ENCODE assay signal across 1 cellular context in genomic region chr2:226791056-226791486, GRCh38.
A peak's percentile ranks its signal among the peaks of the same experiment; 100 is the strongest.
TF ChIP-seq lines count a peak whose summit lies in the region.

No MANE protein-coding gene starts in this region.

TF ChIP-seq in GM12878, 131 proteins besides CTCF, POLR2A, EP300 and RAD21 (continued from another document and continues in another):
- TF ChIP-seq ZNF687 (IDR thresholded peaks at IDR 0.05) (peak; percentile 90), KAT2A (conservative IDR thresholded peaks at IDR 0.05; ENCODE audit: control insufficient read depth, low read depth, low read length) (no peak), ZNF592 (IDR thresholded peaks at IDR 0.05) (no peak), USF2 (IDR thresholded peaks at IDR 0.05; ENCODE audit: borderline replicate concordance, low read depth, low read length) (no peak; the same call in 1 of the 2 replicates), REST (IDR thresholded peaks at IDR 0.05; ENCODE audit: low read depth, low read length) (no peak), HDAC2 (IDR thresholded peaks at IDR 0.05) (no peak), SKIL (IDR thresholded peaks at IDR 0.05; ENCODE audit: low read depth, poor library complexity, severe bottlenecking) (no peak), MAX (IDR thresholded peaks at IDR 0.05; ENCODE audit: low read depth, low read length) (peak; percentile 96), E4F1 (IDR thresholded peaks at IDR 0.05; ENCODE audit: borderline replicate concordance, partially characterized antibody) (no peak), DPF2 (IDR thresholded peaks at IDR 0.05) (no peak), PML (IDR thresholded peaks at IDR 0.05; ENCODE audit: low read length) (no peak), IRF4 (IDR thresholded peaks at IDR 0.05; ENCODE audit: low read depth, low read length) (no peak), MEF2B (IDR thresholded peaks at IDR 0.05; ENCODE audit: partially characterized antibody, poor library complexity, severe bottlenecking) (no peak), SREBF2 (IDR thresholded peaks at IDR 0.05; ENCODE audit: low read length) (no peak), NFIC (IDR thresholded peaks at IDR 0.05; ENCODE audit: low read depth, low read length) (no peak), ZBED1 (IDR thresholded peaks at IDR 0.05; ENCODE audit: borderline replicate concordance) (no peak), SIN3A (IDR thresholded peaks at IDR 0.05; ENCODE audit: low read depth, low read length) (0 out of 2 replicates have a peak, but pooled peaks have one; percentile 45), ZBTB4 (CRISPR knock-in tag; IDR thresholded peaks at IDR 0.05) (peak; percentile 62; the same call in 1 of the 2 replicates), CBFB (IDR thresholded peaks at IDR 0.05; ENCODE audit: low read depth) (0 out of 2 replicates have a peak, but pooled peaks have one; percentile 33), ZNF384 (IDR thresholded peaks at IDR 0.05; ENCODE audit: borderline replicate concordance, low read depth, low read length) (no peak), EED (IDR thresholded peaks at IDR 0.05; ENCODE audit: low read depth) (0 out of 2 replicates have a peak, but pooled peaks have one; percentile 1), RAD51 (IDR thresholded peaks at IDR 0.05) (peak; percentile 58), ZNF217 (IDR thresholded peaks at IDR 0.05) (no peak), CHD1 (IDR thresholded peaks at IDR 0.05; ENCODE audit: low read depth, low read length) (no peak), BACH1 (IDR thresholded peaks at IDR 0.05; ENCODE audit: borderline replicate concordance) (no peak), RCOR1 (conservative IDR thresholded peaks at IDR 0.05; ENCODE audit: low read depth, low read length) (0 out of 2 replicates have a peak, but pooled peaks have one; percentile 47), IKZF2 (IDR thresholded peaks at IDR 0.05) (peak in 1 of 2 experiments; percentile 9; a peak in 1 of 4 replicates), WRNIP1 (IDR thresholded peaks at IDR 0.05; ENCODE audit: borderline replicate concordance, low read depth, low read length) (no peak), TBL1XR1 (IDR thresholded peaks at IDR 0.05; ENCODE audit: low read depth, low read length) (no peak), NBN (IDR thresholded peaks at IDR 0.05) (peak; percentile 37; the same call in 1 of the 2 replicates), KLF5 (IDR thresholded peaks at IDR 0.05; ENCODE audit: partially characterized antibody) (no peak), BHLHE40 (IDR thresholded peaks at IDR 0.05; ENCODE audit: borderline replicate concordance in 1 of 2, low read depth in 2 of 2, low read length in 1 of 2) (peak; percentile 89 to 90), SUZ12 (IDR thresholded peaks at IDR 0.05; ENCODE audit: unreplicated experiment) (no peak), ELK1 (IDR thresholded peaks at IDR 0.05; ENCODE audit: low read depth, low read length) (peak; percentile 46; the same call in 1 of the 2 replicates), CHD4 (IDR thresholded peaks at IDR 0.05) (no peak)
